8 cellular contexts compared by ENCODE assay signal in the genomic region with DNA sequence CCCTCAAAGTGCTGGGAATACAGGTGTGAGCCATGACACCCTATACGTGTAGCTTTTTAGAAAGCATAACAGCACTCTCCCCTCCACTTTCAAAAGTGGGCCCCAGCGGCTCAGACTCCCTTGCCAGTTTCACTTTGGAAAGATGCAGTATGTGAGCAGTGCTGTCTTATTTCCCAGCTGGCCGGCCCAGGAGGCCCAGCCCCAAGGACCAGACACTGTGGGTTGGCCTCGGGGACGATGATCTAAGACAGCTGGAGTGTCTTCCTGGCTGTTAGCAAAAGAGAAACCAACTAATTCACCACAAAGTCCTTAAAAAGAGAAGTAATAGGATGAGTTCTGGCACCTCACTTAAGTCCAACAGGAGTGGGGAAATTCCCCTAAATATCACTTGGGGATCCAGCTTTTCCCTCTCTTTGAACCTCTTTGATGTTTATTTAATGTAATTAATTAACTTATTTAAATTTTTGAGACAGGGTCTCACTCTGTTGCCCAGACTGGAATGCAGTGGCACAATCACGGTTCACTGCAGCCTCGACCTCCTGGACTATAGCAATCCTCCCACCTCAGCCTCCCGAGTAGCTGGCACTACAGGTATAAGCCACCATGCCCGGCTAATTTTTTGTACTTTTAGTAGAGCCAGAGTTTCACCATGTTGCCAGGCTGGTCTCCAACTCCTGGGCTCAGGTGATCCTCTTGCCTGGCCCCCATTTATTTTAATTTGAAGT. TPM values are rescaled to one million over a fixed set of nuclear protein-coding genes. Genes with fewer than 3 reads are reported as not detected.
A peak's percentile ranks its signal among the peaks of the same experiment; 100 is the strongest.
DNase-seq lines count a peak whose midpoint lies in the region; ATAC-seq and TF ChIP-seq lines count a peak whose summit lies in the region.

No MANE protein-coding gene starts in this region.

- H3K9me3 ChIP-seq in BLaER1 (no peaks in the 10 kb centered on the region), lung (ENCODE audit: control insufficient read depth in 2 of 2, insufficient read depth in 1 of 2, low read length in 1 of 2) (no peaks in the 10 kb centered on the region)

- no peaks in the 10 kb centered on the region for H3K36me3 ChIP-seq in BLaER1
- no peaks in the 10 kb centered on the region for H3K36me3 ChIP-seq in lung (ENCODE audit: control insufficient read depth in 2 of 2, insufficient read depth in 2 of 2, low read length in 2 of 2)

- peak; percentile 67 for ATAC-seq in lung (ENCODE audit: insufficient read depth, low FRiP score)

- no peaks in the 10 kb centered on the region for H3K27me3 ChIP-seq in BLaER1
- no peaks in the 10 kb centered on the region for H3K27me3 ChIP-seq in lung (ENCODE audit: control insufficient read depth, insufficient read depth)

- H3K4me3 ChIP-seq in BLaER1: no peak overlapping the region
- no peak overlapping the region for H3K4me3 ChIP-seq in astrocyte of the spinal cord (ENCODE audit: low read depth, low read length)
- no peak overlapping the region for H3K4me3 ChIP-seq in lung

- H3K4me2 ChIP-seq in BLaER1: peak overlapping the region; percentile 74

- in situ Hi-C loops in astrocyte of the spinal cord (cut with HindIII; ENCODE audit: low sequenced_read_pairs): no loop called here

- H3K27ac ChIP-seq in BLaER1 (peak overlapping the region; percentile 39), lung (ENCODE audit: low read depth in 1 of 2, low read length in 1 of 2) (peak overlapping the region; percentile 38 to 50)

- DNase-seq in GM20000 (ENCODE audit: low spot score) (peak; percentile 83), KG1 (lab: John Stamatoyannopoulos, UW) (peak; percentile 28), astrocyte of the spinal cord (ENCODE audit: low read depth, low spot score) (peak; percentile 93), lung (ENCODE audit: low spot score) (peak; percentile 64), HuH-7 (ENCODE audit: low spot score) (no peak), NCI-H82 treated with DMSO at 0.1 percent for 48 hours (lab: John Stamatoyannopoulos, UW; ENCODE audit: unreplicated experiment) (no peak), DMS153 (lab: John Stamatoyannopoulos, UW) (no peak)

- TF ChIP-seq CTCF in GM20000 (IDR thresholded peaks at IDR 0.05; ENCODE audit: extremely low read depth, missing control alignments) (no peak), astrocyte of the spinal cord (IDR thresholded peaks at IDR 0.05; ENCODE audit: low read depth, low read length) (no peak), lung (IDR thresholded peaks at IDR 0.05; ENCODE audit: control extremely low read depth, extremely low read depth) (no peak)

- WGBS in lung, 2 donors: 29 to 41% methylated on average over 9 of the region's 9 CpGs

- no peak overlapping the region for H3K9ac ChIP-seq in BLaER1

- no peaks in the 10 kb centered on the region for H4K20me1 ChIP-seq in BLaER1

- H3K4me1 ChIP-seq in BLaER1: peaks cover 34% of the 10 kb centered on the region
- H3K4me1 ChIP-seq in lung (ENCODE audit: control insufficient read depth in 2 of 2, insufficient read depth in 2 of 2, low read length in 2 of 2): peaks cover 0 to 22% of the 10 kb centered on the region in 2 donors

RNA-seq across cellular contexts. Expression of a gene that starts 17.6 kb away (rescaled TPM):
- total RNA-seq in lung: 100 to 1,000 TPM; 227 to 236 TPM
- 100 to 1,000 TPM in 1 of 2 donors, 10 to 100 TPM in 1; 52.0 to 106 TPM for polyA plus RNA-seq in lung

Comparison
In these comparisons a context has a peak if more than half of its experiments do, and no peak if none do; other contexts are left out.
1. DNase-seq: peak in GM20000 (single experiment), KG1 (single experiment), astrocyte of the spinal cord (single experiment) and lung (single experiment); none in HuH-7 (single experiment), NCI-H82 treated with DMSO at 0.1 percent for 48 hours (single experiment) and DMS153 (single experiment).